ENCODE assay signal across 8 cellular contexts in the genomic region with DNA sequence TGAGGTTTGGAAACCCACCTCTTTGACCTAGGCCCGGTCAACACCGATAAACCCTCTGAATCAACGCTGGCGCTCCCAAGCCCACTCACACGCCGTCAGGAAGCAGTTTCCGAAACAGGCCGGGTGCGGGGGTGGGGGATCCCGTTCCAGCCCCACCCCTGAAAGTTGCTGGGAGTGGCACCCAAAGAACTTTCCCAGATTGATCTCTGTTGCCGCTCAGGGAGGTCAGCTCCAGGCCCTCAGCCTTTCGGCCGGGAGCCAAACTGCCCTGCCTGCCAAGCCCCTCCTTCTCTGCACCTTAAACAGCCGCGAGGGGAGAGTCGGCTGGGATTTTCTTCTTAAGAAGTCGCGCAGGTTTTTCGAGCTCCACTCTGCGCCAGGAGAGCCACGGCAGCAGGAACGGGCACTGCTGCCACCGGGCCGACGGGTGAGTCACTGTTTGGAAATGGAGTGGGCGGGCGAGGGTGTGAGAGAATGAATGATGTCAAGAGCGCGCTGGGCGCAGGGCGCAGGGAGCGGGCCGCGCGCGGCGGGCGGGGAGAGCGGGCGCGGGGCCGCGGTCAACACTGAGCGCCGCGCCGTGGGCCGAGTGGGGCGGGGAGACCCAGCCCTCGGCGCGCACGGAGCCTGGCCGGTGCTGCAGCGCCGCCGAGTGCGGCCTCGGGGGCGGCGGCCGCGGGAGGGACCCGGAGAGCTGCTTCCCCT. TPM values are rescaled to one million over a fixed set of nuclear protein-coding genes. Genes with fewer than 3 reads are reported as not detected.
DNase-seq lines count a peak whose midpoint lies in the region; ATAC-seq, FAIRE-seq and TF ChIP-seq lines count a peak whose summit lies in the region.

A gene (plus strand): TSS at position 566 of the 705 bp plus-strand sequence. CDS start 70,622 bp downstream, outside the sequence.

- H2AFZ ChIP-seq in neural cell (ENCODE audit: low read depth, low read length): peak within 1 kb of the TSS; percentile 27

- H3K27me3 ChIP-seq in neural cell (ENCODE audit: insufficient read depth, low read depth, low read length): peaks cover 40% of the 10 kb centered on the region

- TF ChIP-seq CTCF in neural cell (IDR thresholded peaks at IDR 0.05; ENCODE audit: poor library complexity, severe bottlenecking) (peak; percentile 19), subcutaneous adipose tissue (IDR thresholded peaks at IDR 0.05; ENCODE audit: low read depth) (no peak)

- no peak within 1 kb of the TSS for H3K27ac ChIP-seq in neural cell (ENCODE audit: low read length)

- H3K79me2 ChIP-seq in neural cell (replicated peaks; ENCODE audit: insufficient read depth, low read length): no peaks in the 10 kb centered on the region

- no peaks in the 10 kb centered on the region for H4K20me1 ChIP-seq in neural cell (ENCODE audit: insufficient read depth)

- peak within 1 kb of the TSS; percentile 35 for H3K4me2 ChIP-seq in neural cell (ENCODE audit: low read length)

- in situ Hi-C loops in ACHN (cut with HindIII; ENCODE audit: low pct_ligation_motif_present, low pct_unique_long_range_greater_than_20kb, low sequenced_read_pairs): no loop called here

- no peaks in the 10 kb centered on the region for H3K9me3 ChIP-seq in neural cell (ENCODE audit: low read length)

- H3K4me3 ChIP-seq in neural cell (ENCODE audit: low read length): peak within 1 kb of the TSS; percentile 76

- no peak for FAIRE-seq in frontal cortex (lab: Jason Lieb, UNC)

- no peak for TF ChIP-seq EP300 in neural cell (conservative IDR thresholded peaks at IDR 0.05; ENCODE audit: poor library complexity, severe bottlenecking)

- no peaks in the 10 kb centered on the region for H3K36me3 ChIP-seq in neural cell (ENCODE audit: insufficient read depth, low read length)

- H3K9ac ChIP-seq in neural cell (ENCODE audit: low read length): peak within 1 kb of the TSS; percentile 48

- TF ChIP-seq RAD21 in neural cell (conservative IDR thresholded peaks at IDR 0.05): no peak

- DNase-seq in ACHN (peak; percentile 93), NOMO-1 treated with dmso at 0.1 percent for 144 hours (lab: John Stamatoyannopoulos, UW; ENCODE audit: unreplicated experiment) (peak; percentile 88), frontal cortex (ENCODE audit: low spot score in 2 of 2) (peak; percentile 69 to 79)
- peak; percentile 66 for DNase-seq in activated naive CD4-positive, alpha-beta T cell treated with Interleukin-2 at 50 U/mL for 16 hours

- peak; percentile 57 for ATAC-seq in GM18520 (IDR thresholded peaks at IDR 0.05; ENCODE audit: unreplicated experiment)
- ATAC-seq in HG03064 (IDR thresholded peaks at IDR 0.05; ENCODE audit: low read depth, unreplicated experiment): peak; percentile 53

- H3K9me2 ChIP-seq in neural cell (ENCODE audit: insufficient read depth, low read length): no peaks in the 10 kb centered on the region

- H3F3A ChIP-seq in neural cell (ENCODE audit: insufficient read depth, low read length, poor library complexity, severe bottlenecking): no peaks in the 10 kb centered on the region

TF ChIP-seq in neural cell, 6 proteins besides CTCF, POLR2A, EP300 and RAD21:
- TF ChIP-seq MXI1 (conservative IDR thresholded peaks at IDR 0.05; ENCODE audit: poor library complexity, severe bottlenecking) (no peak), EZH2 (IDR thresholded peaks at IDR 0.05; ENCODE audit: borderline replicate concordance, insufficient read depth, low read length, poor library complexity, severe bottlenecking) (no peak), SMC3 (conservative IDR thresholded peaks at IDR 0.05; ENCODE audit: poor library complexity) (no peak), POLR2AphosphoS5 (IDR thresholded peaks at IDR 0.05) (no peak), TAF1 (IDR thresholded peaks at IDR 0.05; ENCODE audit: low read depth) (no peak)
- TF ChIP-seq, protein P1, sequence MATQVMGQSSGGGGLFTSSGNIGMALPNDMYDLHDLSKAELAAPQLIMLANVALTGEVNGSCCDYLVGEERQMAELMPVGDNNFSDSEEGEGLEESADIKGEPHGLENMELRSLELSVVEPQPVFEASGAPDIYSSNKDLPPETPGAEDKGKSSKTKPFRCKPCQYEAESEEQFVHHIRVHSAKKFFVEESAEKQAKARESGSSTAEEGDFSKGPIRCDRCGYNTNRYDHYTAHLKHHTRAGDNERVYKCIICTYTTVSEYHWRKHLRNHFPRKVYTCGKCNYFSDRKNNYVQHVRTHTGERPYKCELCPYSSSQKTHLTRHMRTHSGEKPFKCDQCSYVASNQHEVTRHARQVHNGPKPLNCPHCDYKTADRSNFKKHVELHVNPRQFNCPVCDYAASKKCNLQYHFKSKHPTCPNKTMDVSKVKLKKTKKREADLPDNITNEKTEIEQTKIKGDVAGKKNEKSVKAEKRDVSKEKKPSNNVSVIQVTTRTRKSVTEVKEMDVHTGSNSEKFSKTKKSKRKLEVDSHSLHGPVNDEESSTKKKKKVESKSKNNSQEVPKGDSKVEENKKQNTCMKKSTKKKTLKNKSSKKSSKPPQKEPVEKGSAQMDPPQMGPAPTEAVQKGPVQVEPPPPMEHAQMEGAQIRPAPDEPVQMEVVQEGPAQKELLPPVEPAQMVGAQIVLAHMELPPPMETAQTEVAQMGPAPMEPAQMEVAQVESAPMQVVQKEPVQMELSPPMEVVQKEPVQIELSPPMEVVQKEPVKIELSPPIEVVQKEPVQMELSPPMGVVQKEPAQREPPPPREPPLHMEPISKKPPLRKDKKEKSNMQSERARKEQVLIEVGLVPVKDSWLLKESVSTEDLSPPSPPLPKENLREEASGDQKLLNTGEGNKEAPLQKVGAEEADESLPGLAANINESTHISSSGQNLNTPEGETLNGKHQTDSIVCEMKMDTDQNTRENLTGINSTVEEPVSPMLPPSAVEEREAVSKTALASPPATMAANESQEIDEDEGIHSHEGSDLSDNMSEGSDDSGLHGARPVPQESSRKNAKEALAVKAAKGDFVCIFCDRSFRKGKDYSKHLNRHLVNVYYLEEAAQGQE (IDR thresholded peaks at IDR 0.05; ENCODE audit: borderline replicate concordance): no peak

RNA-seq across cellular contexts. Expression of the gene that starts here (rescaled TPM):
- 0.41 TPM for total RNA-seq in frontal cortex
- polyA plus RNA-seq in neural cell: 0.15 TPM in 1 of 2 replicates, not detected in the other
- polyA minus RNA-seq in neural cell: 0.24 and 3.1 TPM in 2 replicates
- total RNA-seq in subcutaneous adipose tissue: 10 to 100 TPM; 24.1 to 82.8 (median 59.6) TPM

Comparison
In these comparisons a context has a peak if more than half of its experiments do, and no peak if none do; other contexts are left out.
1. RNA of the gene that starts here (total RNA-seq): 24.1 to 82.8 TPM in subcutaneous adipose tissue; 0.41 TPM in frontal cortex (single experiment); every median in the first group is over 10 times any median in the second.
2. Peak in DNase-seq in frontal cortex; RNA of the gene not detected or under 1 TPM.
3. Peak in every context shown above with its lines, with median percentiles within 50 percentile points of each other: DNase-seq.